Comparison of ENCODE assay signal across 1 cellular context in genomic region chr12:76508128-76508661, GRCh38.
A peak's percentile ranks its signal among the peaks of the same experiment; 100 is the strongest.
TF ChIP-seq lines count a peak whose summit lies in the region.

No MANE protein-coding gene starts in this region.

TF ChIP-seq in H1, 55 proteins besides CTCF, POLR2A, EP300 and RAD21:
- TF ChIP-seq E2F6 (IDR thresholded peaks at IDR 0.05) (no peak), POU5F1 (IDR thresholded peaks at IDR 0.05; ENCODE audit: low read depth, low read length) (no peak), KDM4A (IDR thresholded peaks at IDR 0.05; ENCODE audit: low read depth, low read length, severe bottlenecking) (no peak), SRF (IDR thresholded peaks at IDR 0.05; ENCODE audit: low read depth, low read length) (0 out of 2 replicates have a peak, but pooled peaks have one; percentile 11), RXRA (IDR thresholded peaks at IDR 0.05; ENCODE audit: insufficient read depth, low read depth, low read length) (no peak), CREB1 (IDR thresholded peaks at IDR 0.05) (no peak), TAF1 (IDR thresholded peaks at IDR 0.05; ENCODE audit: low read depth, low read length) (no peak), TAF7 (optimal IDR thresholded peaks at IDR 0.05; ENCODE audit: borderline replicate concordance, low read depth, low read length) (no peak)
TF ChIP-seq in H1: peak in this region for 1.
